In the genomic region with DNA sequence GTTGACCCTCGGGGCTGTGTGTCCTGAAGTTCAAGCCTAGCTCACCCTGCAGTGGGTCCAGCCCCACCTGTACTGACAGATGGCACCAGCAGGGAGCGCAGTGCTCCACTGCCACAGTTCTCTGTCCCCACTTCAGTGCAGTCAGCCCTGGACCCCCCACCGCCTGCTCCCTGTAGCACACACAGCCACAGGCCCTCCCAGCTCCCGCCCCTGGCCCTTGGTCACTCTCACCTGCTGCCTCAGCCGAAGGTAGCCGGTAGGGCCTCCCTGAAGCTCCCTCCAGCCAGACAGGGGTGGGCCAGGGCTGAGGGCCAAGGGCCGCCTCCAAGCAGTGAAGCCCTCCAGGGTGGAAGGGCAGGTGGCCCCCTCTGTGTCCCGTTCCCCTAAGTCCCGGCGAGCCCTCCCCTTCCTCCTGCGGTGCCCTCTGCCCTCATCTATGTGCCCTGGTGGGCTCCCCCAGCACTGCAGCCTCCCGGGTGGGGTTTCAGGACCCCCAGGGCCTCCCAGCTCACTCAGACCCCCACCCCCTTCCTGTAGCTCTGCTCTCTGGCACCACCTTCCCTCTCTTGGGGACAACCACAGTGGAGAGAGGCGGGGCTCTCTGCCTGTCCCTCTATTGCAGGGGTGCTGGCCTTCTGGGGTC, we compare ENCODE assay signal across 12 cellular contexts. TPM values are rescaled to one million over a fixed set of nuclear protein-coding genes. Genes with fewer than 3 reads are reported as not detected.
A peak's percentile ranks its signal among the peaks of the same experiment; 100 is the strongest.
DNase-seq lines count a peak whose midpoint lies in the region; ATAC-seq, FAIRE-seq and TF ChIP-seq lines count a peak whose summit lies in the region.
"Had no signal": no experiment of that assay in that cellular context is flagged by ENCODE, and none has a peak within 500 bp of the region (broad histone marks: within the 10 kb centered on the region; RNA-seq: fewer than 3 reads in every experiment).

No MANE protein-coding gene starts in this region.

- H3K9me3 ChIP-seq in BLaER1 treated with 17β-estradiol and CSF1 and Interleukin-3, amounts not matched to agents 10 nM and 100 nM (replicated peaks in 1 of 11): peaks cover 0 to under 1% (median 0%) of the 10 kb centered on the region in 11 experiments; a peak in 3 of 22 replicates
- H3K9me3 ChIP-seq in HEK293 (ENCODE audit: control insufficient read depth, insufficient read depth, low read depth, low read length): no peaks in the 10 kb centered on the region
- H3K9me3 ChIP-seq in K562 (replicated peaks; ENCODE audit: control insufficient read depth, insufficient read depth, low read depth, low read length): no peaks in the 10 kb centered on the region
- no peaks in the 10 kb centered on the region for H3K9me3 ChIP-seq in uterus

- intact Hi-C loops in K562 (cut with micrococcal nuclease) (loop anchor here (5.0 kb wide), 1 partner anchor 75 kb away; no protein-coding TSS in a partner anchor), uterus (cut with DNase I; ENCODE audit: low total_unique reads) (no loop called here)

- DNase-seq in K562 (ENCODE audit: extremely low read depth in 1 of 4, low spot score in 3 of 4) (peak; percentile 18 to 38 (median 35)), mesenteric fat pad (ENCODE audit: low spot score) (peak; percentile 68), anterior cingulate cortex (lab: John Stamatoyannopoulos, UW) (no peak), SIG-M5 (lab: John Stamatoyannopoulos, UW) (no peak), uterus (no peak), COR-L47 (lab: John Stamatoyannopoulos, UW) (no peak)

- H3K36me3 ChIP-seq in BLaER1 treated with 17β-estradiol and CSF1 and Interleukin-3, amounts not matched to agents 10 nM and 100 nM: no peaks in the 10 kb centered on the region
- H3K36me3 ChIP-seq in HEK293 (ENCODE audit: control insufficient read depth in 2 of 2, insufficient read depth in 1 of 2, low read length in 2 of 2) (no peaks in the 10 kb centered on the region), K562 (ENCODE audit: control insufficient read depth, insufficient read depth, low read length) (no peaks in the 10 kb centered on the region), uterus (no peaks in the 10 kb centered on the region)

- peak overlapping the region in 6 of 11 experiments; percentile 10 to 38 (median 34); a peak in 9 of 22 replicates for H3K4me2 ChIP-seq in BLaER1 treated with 17β-estradiol and CSF1 and Interleukin-3, amounts not matched to agents 10 nM and 100 nM
- H3K4me2 ChIP-seq in K562 (ENCODE audit: insufficient read depth, low read length): no peak overlapping the region

- H4K20me1 ChIP-seq in BLaER1 treated with 17β-estradiol and CSF1 and Interleukin-3, amounts not matched to agents 10 nM and 100 nM: no peaks in the 10 kb centered on the region
- H4K20me1 ChIP-seq in K562 (replicated peaks; ENCODE audit: control insufficient read depth, insufficient read depth, low read length): no peaks in the 10 kb centered on the region

- no peak overlapping the region; a peak in 1 of 22 replicates for H3K27ac ChIP-seq in BLaER1 treated with 17β-estradiol and CSF1 and Interleukin-3, amounts not matched to agents 10 nM and 100 nM
- H3K27ac ChIP-seq in HEK293 (ENCODE audit: extremely low read depth, low read depth, low read length): no peak overlapping the region
- no peak overlapping the region for H3K27ac ChIP-seq in K562 (ENCODE audit: extremely low read depth, low read depth, low read length)
- H3K27ac ChIP-seq in uterus: no peak overlapping the region
- H3K27ac ChIP-seq: VCaP had no signal

- no peak for TF ChIP-seq CTCF in HEK293 (tag by site-specific recombination; IDR thresholded peaks at IDR 0.05)
- TF ChIP-seq CTCF in K562 (IDR thresholded peaks at IDR 0.05 in 2 of 3, conservative IDR thresholded peaks at IDR 0.05 in 1 of 3; ENCODE audit: insufficient read depth in 2 of 3, low read depth in 1 of 3, low read length in 3 of 3): peak; percentile 24 to 51 (median 36); a peak in 5 of 6 replicates
- no peak for TF ChIP-seq CTCF in uterus (IDR thresholded peaks at IDR 0.05)

- CTCF ChIA-PET in HEK293 (lab: Yijun Ruan, JAX): interaction anchor here (0.5 to 5.2 kb wide), 12 partner anchors 11 to 877 kb away, joined by 3 to 49 read pairs (median 3); partner anchors contain the start of gene ALPP
- CTCF ChIA-PET in K562 (lab: Yijun Ruan, JAX; ENCODE audit: low intra/inter-chr PET ratio): interaction anchor here (0.6 kb wide), 1 partner anchor 28 kb away, joined by 3 read pairs; no protein-coding TSS in a partner anchor

- no TSS peak for BruUV-seq in K562 (replicated peaks; lab: Mats Ljungman, UMichigan)

- no peaks in the 10 kb centered on the region for H3K9me1 ChIP-seq in K562 (ENCODE audit: control insufficient read depth, insufficient read depth, low read length)

- no peaks in the 10 kb centered on the region for H3K79me2 ChIP-seq in K562 (ENCODE audit: control insufficient read depth, insufficient read depth, low read length)

- peak in 1 of 2 experiments; percentile 21; a peak in 1 of 4 replicates for TF ChIP-seq RAD21 in K562 (CRISPR knock-in tag; conservative IDR thresholded peaks at IDR 0.05 in 1 of 2, IDR thresholded peaks at IDR 0.05 in 1 of 2)

- H3K9ac ChIP-seq in BLaER1 treated with 17β-estradiol and CSF1 and Interleukin-3, amounts not matched to agents 10 nM and 100 nM: peak overlapping the region in 1 of 11 experiments; percentile 27; a peak in 3 of 22 replicates
- H3K9ac ChIP-seq in K562 (ENCODE audit: insufficient read depth in 1 of 2, low read depth in 2 of 2, low read length in 2 of 2): no peak overlapping the region

- FAIRE-seq in K562 (lab: Jason Lieb, UNC): no peak
- FAIRE-seq: frontal cortex had no signal

- peak; percentile 77 for ATAC-seq in K562

- no peak overlapping the region for H2AFZ ChIP-seq in K562 (ENCODE audit: low read depth, low read length)

- H3K4me3 ChIP-seq in BLaER1 treated with 17β-estradiol and CSF1 and Interleukin-3, amounts not matched to agents 10 nM and 100 nM: no peak overlapping the region
- H3K4me3 ChIP-seq in HEK293 (ENCODE audit: low read depth, low read length): no peak overlapping the region
- no peak overlapping the region for H3K4me3 ChIP-seq in K562
- no peak overlapping the region for H3K4me3 ChIP-seq in uterus

- POLR2A ChIA-PET in HEK293 (lab: Yijun Ruan, JAX): no interaction called here
- POLR2A ChIA-PET in K562 (lab: Yijun Ruan, JAX): no interaction called here

- in situ Hi-C loops in K562 (cut with MboI): no loop called here

- 3% methylated on average over 6 of the region's 13 CpGs for WGBS in K562 (ENCODE audit: insufficient coverage, low coverage, missing lambda C conversion rate)

- peaks cover 29 to 65% (median 57%) of the 10 kb centered on the region in 10 experiments for H3K4me1 ChIP-seq in BLaER1 treated with 17β-estradiol and CSF1 and Interleukin-3, amounts not matched to agents 10 nM and 100 nM
- H3K4me1 ChIP-seq in HEK293 (ENCODE audit: control insufficient read depth, insufficient read depth, low read length) (no peaks in the 10 kb centered on the region), K562 (replicated peaks in 1 of 2; ENCODE audit: control insufficient read depth in 2 of 2, insufficient read depth in 2 of 2, low read length in 2 of 2) (peaks cover 0 to 6% of the 10 kb centered on the region in 2 experiments; a peak in 1 of 5 replicates), uterus (no peaks in the 10 kb centered on the region)

- TF ChIP-seq POLR2A in K562 (conservative IDR thresholded peaks at IDR 0.05) (no peak), uterus (IDR thresholded peaks at IDR 0.05) (no peak)

- no peaks in the 10 kb centered on the region for H3K27me3 ChIP-seq in BLaER1 treated with 17β-estradiol and CSF1 and Interleukin-3, amounts not matched to agents 10 nM and 100 nM
- H3K27me3 ChIP-seq in K562 (ENCODE audit: control insufficient read depth in 2 of 2, insufficient read depth in 2 of 2, low read length in 2 of 2): peaks cover 0 to 15% of the 10 kb centered on the region in 2 experiments; a peak in 1 of 5 replicates
- no peaks in the 10 kb centered on the region for H3K27me3 ChIP-seq in uterus

- no peak for TF ChIP-seq EP300 in K562 (IDR thresholded peaks at IDR 0.05; ENCODE audit: low read length)

RNA-seq across cellular contexts. Expression of gene ALPP, which starts 10.8 kb away (rescaled TPM):
- not detected in 2 replicates for total RNA-seq in K562 (2011; cell fraction: chromatin; rRNA removed; ENCODE audit: low replicate concordance)
- total RNA-seq in K562 (2011; cell fraction: nucleolus; rRNA removed): not detected in 2 replicates
- total RNA-seq in K562 (2011; cell fraction: nucleoplasm; rRNA removed): not detected in 2 replicates
- total RNA-seq in K562 (2014; rRNA removed) (not detected in 2 replicates), K562 (2014; rRNA removed; fragmentation: Illumina TruSeq; extraction: Trizol) (not detected in 2 replicates), K562 (2015; rRNA removed; fragmentation: Illumina TruSeq; extraction: Trizol) (not detected in 2 replicates), K562 (2021) (not detected in 2 replicates), mesenteric fat pad (not detected), uterus (under 1 TPM in 1 of 4 donors, not detected in 3; 0.62 TPM)
- polyA plus RNA-seq in K562 (2011; rRNA removed) (not detected in 2 replicates), K562 (2014; fragmentation: Illumina TruSeq; extraction: Trizol) (not detected in 2 replicates), K562 (2014; fragmentation: Nextera tagmentation; extraction: Ambion mirVana) (not detected), K562 (2014; rRNA removed) (0.03 TPM in 1 of 2 replicates, not detected in the other)
- not detected in 2 replicates for polyA plus RNA-seq in K562 (2011; cell fraction: cytosol; rRNA removed)
- not detected in 2 replicates for polyA plus RNA-seq in K562 (2011; cell fraction: nucleus; rRNA removed)
- not detected in 2 replicates for polyA plus RNA-seq in K562 (2012)
- not detected in 2 replicates for polyA minus RNA-seq in K562 (2011; rRNA and poly(A)+ RNA removed)
- polyA minus RNA-seq in K562 (2011; cell fraction: cytosol; rRNA and poly(A)+ RNA removed): not detected in 2 replicates
- not detected in 2 replicates for polyA minus RNA-seq in K562 (2011; cell fraction: nucleus; rRNA and poly(A)+ RNA removed)
- total RNA-seq: cardiac septum, frontal cortex had no signal

RNA-seq across cellular contexts. Expression of gene ALPG, which starts 38.9 kb away (rescaled TPM):
- total RNA-seq in K562 (2011; cell fraction: chromatin; rRNA removed; ENCODE audit: low replicate concordance): not detected in 2 replicates
- not detected in 2 replicates for total RNA-seq in K562 (2011; cell fraction: nucleolus; rRNA removed)
- total RNA-seq in K562 (2011; cell fraction: nucleoplasm; rRNA removed): not detected in 2 replicates
- total RNA-seq in K562 (2014; rRNA removed) (not detected in 2 replicates), K562 (2014; rRNA removed; fragmentation: Illumina TruSeq; extraction: Trizol) (not detected in 2 replicates), K562 (2015; rRNA removed; fragmentation: Illumina TruSeq; extraction: Trizol) (not detected in 2 replicates), K562 (2021) (not detected in 2 replicates), mesenteric fat pad (not detected), uterus (not detected)
- polyA plus RNA-seq in K562 (2011; rRNA removed) (not detected in 2 replicates), K562 (2014; fragmentation: Illumina TruSeq; extraction: Trizol) (not detected in 2 replicates), K562 (2014; fragmentation: Nextera tagmentation; extraction: Ambion mirVana) (not detected), K562 (2014; rRNA removed) (not detected in 2 replicates)
- polyA plus RNA-seq in K562 (2011; cell fraction: cytosol; rRNA removed): not detected in 2 replicates
- polyA plus RNA-seq in K562 (2011; cell fraction: nucleus; rRNA removed): not detected in 2 replicates
- not detected in 2 replicates for polyA plus RNA-seq in K562 (2012)
- polyA minus RNA-seq in K562 (2011; rRNA and poly(A)+ RNA removed): not detected in 2 replicates
- not detected in 2 replicates for polyA minus RNA-seq in K562 (2011; cell fraction: cytosol; rRNA and poly(A)+ RNA removed)
- not detected in 2 replicates for polyA minus RNA-seq in K562 (2011; cell fraction: nucleus; rRNA and poly(A)+ RNA removed)
- total RNA-seq: cardiac septum, frontal cortex, H4 had no signal

Comparison
In these comparisons a context has a peak if more than half of its experiments do, and no peak if none do; other contexts are left out.
1. CTCF ChIP-seq: peak in K562 (3 of 3); none in HEK293 (single experiment) and uterus (0 of 4).
2. DNase-seq: peak in K562 (4 of 4) and mesenteric fat pad (single experiment); none in anterior cingulate cortex (0 of 58), SIG-M5 (single experiment), uterus (0 of 2) and COR-L47 (single experiment).